7 cellular contexts compared by ENCODE assay signal in genomic region chr6:151388997-151389639, GRCh38. TPM values are rescaled to one million over a fixed set of nuclear protein-coding genes. Genes with fewer than 3 reads are reported as not detected.
A peak's percentile ranks its signal among the peaks of the same experiment; 100 is the strongest.
DNase-seq lines count a peak whose midpoint lies in the region; ATAC-seq, FAIRE-seq and TF ChIP-seq lines count a peak whose summit lies in the region.

No MANE protein-coding gene starts in this region.

- H3K27me3 ChIP-seq in GM23248 (replicated peaks; ENCODE audit: insufficient read depth) (no peaks in the 10 kb centered on the region), PC-3 (ENCODE audit: low read length) (no peaks in the 10 kb centered on the region), ovary (no peaks in the 10 kb centered on the region)

- H3K9me3 ChIP-seq in GM23248 (ENCODE audit: low read depth) = no peaks in the 10 kb centered on the region
- no peaks in the 10 kb centered on the region for H3K9me3 ChIP-seq in PC-3 (ENCODE audit: low read length)
- H3K9me3 ChIP-seq in ovary = no peaks in the 10 kb centered on the region

- H3K9ac ChIP-seq in GM23248 = peak overlapping the region; percentile 98
- H3K9ac ChIP-seq in PC-3 (ENCODE audit: low read length) = peak overlapping the region; percentile 99

- H3K9me2 ChIP-seq in GM23248 (ENCODE audit: insufficient read depth) (no peaks in the 10 kb centered on the region), PC-3 (replicated peaks; ENCODE audit: low read length) (no peaks in the 10 kb centered on the region)

- H4K20me1 ChIP-seq in GM23248 (ENCODE audit: insufficient read depth) (peaks cover 15% of the 10 kb centered on the region; the same call in 1 of the 2 replicates), PC-3 (ENCODE audit: low read length) (peaks cover 16% of the 10 kb centered on the region)

- POLR2A ChIA-PET in PC-3 (lab: Charles Lee; ENCODE audit: unreplicated experiment) = interaction anchor here (0.7 kb wide), 1 partner anchor 345 kb away, joined by 3 read pairs; no protein-coding TSS in a partner anchor

- H3K79me2 ChIP-seq in GM23248 (ENCODE audit: insufficient read depth) = peaks cover 74% of the 10 kb centered on the region
- H3K79me2 ChIP-seq in PC-3 (ENCODE audit: low read length) = peaks cover 81% of the 10 kb centered on the region

- DNase-seq in GM23248 (no peak), PC-3 (no peak), ovary (no peak), occipital lobe (lab: John Stamatoyannopoulos, UW) (no peak)

- H3K36me3 ChIP-seq in GM23248 (ENCODE audit: low read depth) (no peaks in the 10 kb centered on the region), PC-3 (ENCODE audit: low read depth, low read length) (peaks cover 11% of the 10 kb centered on the region; the same call in 1 of the 2 replicates), ovary (no peaks in the 10 kb centered on the region)

- ATAC-seq in PC-3 (no peak), GM21515 (IDR thresholded peaks at IDR 0.05; ENCODE audit: unreplicated experiment) (no peak), GM21526 (IDR thresholded peaks at IDR 0.05; ENCODE audit: low FRiP score, unreplicated experiment) (no peak)

- H3F3A ChIP-seq in GM23248 (ENCODE audit: insufficient read depth) (peaks cover 42% of the 10 kb centered on the region), PC-3 (ENCODE audit: low read length, unreplicated experiment) (no peaks in the 10 kb centered on the region)

- no peak for TF ChIP-seq EP300 in ovary (IDR thresholded peaks at IDR 0.05)

- H3K4me2 ChIP-seq in GM23248 (ENCODE audit: unreplicated experiment) (peak overlapping the region; percentile 96), PC-3 (ENCODE audit: low read length) (peak overlapping the region; percentile 97)

- H3K4me3 ChIP-seq in GM23248 = peak overlapping the region; percentile 87
- peak overlapping the region; percentile 94 for H3K4me3 ChIP-seq in PC-3 (ENCODE audit: low read length)
- H3K4me3 ChIP-seq in ovary = peak overlapping the region; percentile 99

- intact Hi-C loops in PC-3 (cut with micrococcal nuclease) (no loop called here), ovary (cut with DNase I) (no loop called here)

- TF ChIP-seq POLR2A in ovary (IDR thresholded peaks at IDR 0.05) = no peak

- 39 to 42% methylated on average over 12 of the region's 12 CpGs for WGBS in GM23248 (ENCODE audit: low coverage in 1 of 2, low lambda C conversion rate in 2 of 2, missing lambda C conversion rate in 2 of 2), 2 experiments
- WGBS in ovary, 3 donors = 26 to 27% (median 27%) methylated on average over 12 of the region's 12 CpGs

- H3K27ac ChIP-seq in GM23248 (peak overlapping the region; percentile 98), PC-3 (ENCODE audit: low read length) (peak overlapping the region; percentile 94), ovary (peak overlapping the region; percentile 7 to 99)

- CTCF ChIA-PET in PC-3 (lab: Charles Lee) = no interaction called here

- peak; percentile 80 for FAIRE-seq in endometrium (lab: Jason Lieb, UNC)

- H3K4me1 ChIP-seq in GM23248 (ENCODE audit: insufficient read depth) (peaks cover 46% of the 10 kb centered on the region), PC-3 (ENCODE audit: insufficient read depth, low read length) (peaks cover 30% of the 10 kb centered on the region), ovary (ENCODE audit: insufficient read depth) (peaks cover 3% of the 10 kb centered on the region)

- TF ChIP-seq CTCF in PC-3 (conservative IDR thresholded peaks at IDR 0.05; ENCODE audit: low read depth, low read length) (no peak), ovary (IDR thresholded peaks at IDR 0.05) (no peak)

- peak overlapping the region; percentile 70 for H2AFZ ChIP-seq in GM23248
- H2AFZ ChIP-seq in PC-3 (ENCODE audit: low read length) = 0 out of 2 replicates have a peak overlapping the region, but pooled peaks have one; percentile 84

- TSS peak; percentile 55 for BruUV-seq in PC-3 (replicated peaks; lab: Mats Ljungman, UMichigan)

- in situ Hi-C loops in GM23248 (cut with MboI) = no loop called here

RNA-seq across cellular contexts. Expression of gene ZBTB2, which starts 2.2 kb away (rescaled TPM):
- total RNA-seq in GM23248 (2014; rRNA removed; shearing (Covaris generic)) = 11.6 and 13.7 TPM in 2 replicates
- 9.7 and 9.9 TPM in 2 replicates for polyA plus RNA-seq in GM23248 (2016; fragmentation: Nextera tagmentation; extraction: Ambion mirVana)
- 17.5 and 20.3 TPM in 2 replicates for total RNA-seq in PC-3 (2014; rRNA removed)
- total RNA-seq in ovary = 10 to 100 TPM in 6 of 7 donors, 1 to 10 TPM in 1; 8.8 to 31.2 (median 18.3) TPM
- 10 to 100 TPM; 12.1 to 18.3 TPM for polyA plus RNA-seq in ovary
- 10.3 TPM for total RNA-seq in occipital lobe
